In genomic region chr5:172148381-172148780, GRCh38 we compare ENCODE assay signal across 21 cellular contexts. TPM values are rescaled to one million over a fixed set of nuclear protein-coding genes. Genes with fewer than 3 reads are reported as not detected.
A peak's percentile ranks its signal among the peaks of the same experiment; 100 is the strongest.
DNase-seq lines count a peak whose midpoint lies in the region; ATAC-seq and TF ChIP-seq lines count a peak whose summit lies in the region.
"Had no signal": no experiment of that assay in that cellular context is flagged by ENCODE, and none has a peak within 500 bp of the region (broad histone marks: within the 10 kb centered on the region; RNA-seq: fewer than 3 reads in every experiment).

No MANE protein-coding gene starts in this region.

- H3K36me3 ChIP-seq in BLaER1 = peaks cover 72% of the 10 kb centered on the region
- peaks cover 3% of the 10 kb centered on the region; the same call in 1 of the 2 replicates for H3K36me3 ChIP-seq in GM23248 (ENCODE audit: low read depth)
- no peaks in the 10 kb centered on the region for H3K36me3 ChIP-seq in A673 (ENCODE audit: insufficient read depth, low read length, poor library complexity, severe bottlenecking)
- H3K36me3 ChIP-seq in right lobe of liver = no peaks in the 10 kb centered on the region

- TF ChIP-seq CTCF in neural crest cell (conservative IDR thresholded peaks at IDR 0.05) (no peak), A673 (conservative IDR thresholded peaks at IDR 0.05; ENCODE audit: low read depth, low read length) (no peak), right lobe of liver (IDR thresholded peaks at IDR 0.05) (no peak)

- CTCF ChIA-PET in A673 (lab: Charles Lee) = no interaction called here

- H3K4me1 Mint-ChIP-seq in effector memory CD8-positive, alpha-beta T cell (ENCODE audit: low read depth in 2 of 2) = peaks cover 69 to 72% of the 10 kb centered on the region in 2 donors
- peaks cover 48% of the 10 kb centered on the region for H3K4me1 Mint-ChIP-seq in neural crest cell

- H3K36me3 Mint-ChIP-seq in effector memory CD8-positive, alpha-beta T cell (ENCODE audit: insufficient read depth) = peaks cover 69% of the 10 kb centered on the region
- H3K36me3 Mint-ChIP-seq in neural crest cell (ENCODE audit: low read depth) = peaks cover 2% of the 10 kb centered on the region

- no peaks in the 10 kb centered on the region for H3F3A ChIP-seq in GM23248 (ENCODE audit: insufficient read depth)

- no peak for ATAC-seq in effector memory CD8-positive, alpha-beta T cell (replicated peaks)
- ATAC-seq in HG03196 (IDR thresholded peaks at IDR 0.05; ENCODE audit: unreplicated experiment) (no peak), GM21576 (IDR thresholded peaks at IDR 0.05; ENCODE audit: unreplicated experiment) (no peak), right lobe of liver (no peak)
- ATAC-seq: left lung had no signal

- peak overlapping the region; percentile 73; the same call in 1 of the 2 replicates for H3K4me2 ChIP-seq in BLaER1
- H3K4me2 ChIP-seq in GM23248 (ENCODE audit: unreplicated experiment) = no peak overlapping the region

- no peak overlapping the region for H2AFZ ChIP-seq in GM23248

- H3K27me3 Mint-ChIP-seq in effector memory CD8-positive, alpha-beta T cell = no peaks in the 10 kb centered on the region
- no peaks in the 10 kb centered on the region for H3K27me3 Mint-ChIP-seq in neural crest cell (ENCODE audit: low read depth)

- peaks cover 93% of the 10 kb centered on the region for H3K79me2 ChIP-seq in GM23248 (ENCODE audit: insufficient read depth)

- H3K9ac ChIP-seq in BLaER1 (no peak overlapping the region), GM23248 (0 out of 2 replicates have a peak overlapping the region, but pooled peaks have one; percentile 52)

- H3K9me3 ChIP-seq in BLaER1 (no peaks in the 10 kb centered on the region), GM23248 (ENCODE audit: low read depth) (no peaks in the 10 kb centered on the region), A673 (ENCODE audit: low read depth, low read length, poor library complexity, severe bottlenecking) (no peaks in the 10 kb centered on the region), right lobe of liver (no peaks in the 10 kb centered on the region)
- H3K9me3 ChIP-seq: left lung had no signal

- H3K27ac ChIP-seq in BLaER1 = peak overlapping the region; percentile 27; the same call in 1 of the 2 replicates
- peak overlapping the region; percentile 81 for H3K27ac ChIP-seq in GM23248
- no peak overlapping the region for H3K27ac ChIP-seq in A673 (ENCODE audit: low read depth, low read length, poor library complexity, severe bottlenecking)
- no peak overlapping the region for H3K27ac ChIP-seq in right lobe of liver

- POLR2A ChIA-PET in A673 (lab: Charles Lee; ENCODE audit: low non-redundant PET) = no interaction called here

- DNase-seq in GM23248 = no peak
- DNase-seq in effector memory CD8-positive, alpha-beta T cell = no peak
- DNase-seq in neural crest cell (ENCODE audit: low read depth, low spot score) = no peak
- DNase-seq in A673 (ENCODE audit: low spot score) = no peak
- no peak for DNase-seq in right lobe of liver
- DNase-seq: activated CD4-positive, CD25-positive, alpha-beta regulatory T cell; NCI-H1417 treated with DMSO at 0.1 percent for 48 hours; NCI-H510A treated with DMSO at 0.1 percent for 48 hours; RPMI8226; stimulated activated CD8-positive, alpha-beta memory T cell treated with anti-CD3 and anti-CD28 coated beads, Interleukin-4, amount 100 ng/mL, for 48 hours had no signal

- in situ Hi-C loops in GM23248 (cut with MboI) = no loop called here

- no peak for TF ChIP-seq POLR2A in right lobe of liver (IDR thresholded peaks at IDR 0.05)

- H4K20me1 ChIP-seq in BLaER1 (peaks cover 97% of the 10 kb centered on the region), GM23248 (ENCODE audit: insufficient read depth) (no peaks in the 10 kb centered on the region)

- peak overlapping the region; percentile 90 to 92 for H3K27ac Mint-ChIP-seq in effector memory CD8-positive, alpha-beta T cell
- H3K27ac Mint-ChIP-seq in neural crest cell (ENCODE audit: unreplicated experiment) = peak overlapping the region; percentile 84
- H3K27ac Mint-ChIP-seq: activated T-helper 2 cell treated with anti-CD3 and anti-CD28 coated beads, Interferon-gamma antibody, Interleukin-2, Interleukin-4, amounts not matched to agents 10 μg/mL and 5 μg/mL and 100 μg/mL, durations not matched to agents 14 hours and 24 hours and 36 hours had no signal

- H3K27me3 ChIP-seq in BLaER1 (no peaks in the 10 kb centered on the region), GM23248 (replicated peaks; ENCODE audit: insufficient read depth) (no peaks in the 10 kb centered on the region), A673 (replicated peaks; ENCODE audit: insufficient read depth, low read depth, low read length, poor library complexity) (no peaks in the 10 kb centered on the region), right lobe of liver (no peaks in the 10 kb centered on the region)
- H3K27me3 ChIP-seq: left lung had no signal

- no peaks in the 10 kb centered on the region for H3K9me2 ChIP-seq in GM23248 (ENCODE audit: insufficient read depth)

- peak overlapping the region in 1 of 2 donors; percentile 44 for H3K4me3 Mint-ChIP-seq in effector memory CD8-positive, alpha-beta T cell
- H3K4me3 Mint-ChIP-seq in neural crest cell = no peak overlapping the region

- BruUV-seq in A673 (replicated peaks; lab: Mats Ljungman, UMichigan) = no TSS peak

- intact Hi-C loops in A673 (cut with micrococcal nuclease; ENCODE audit: unreplicated experiment) (no loop called here), right lobe of liver (cut with DNase I) (no loop called here)

- peaks cover 83% of the 10 kb centered on the region for H3K4me1 ChIP-seq in BLaER1
- peaks cover 10% of the 10 kb centered on the region; the same call in 1 of the 2 replicates for H3K4me1 ChIP-seq in GM23248 (ENCODE audit: insufficient read depth)
- H3K4me1 ChIP-seq in A673 (ENCODE audit: insufficient read depth, low read length, poor library complexity, severe bottlenecking) = no peaks in the 10 kb centered on the region
- no peaks in the 10 kb centered on the region for H3K4me1 ChIP-seq in right lobe of liver

- 94 to 98% methylated on average over 9 of the region's 9 CpGs for WGBS in GM23248 (ENCODE audit: low coverage in 1 of 2, low lambda C conversion rate in 2 of 2, missing lambda C conversion rate in 2 of 2), 2 experiments
- 89% methylated on average over 3 of the region's 9 CpGs for WGBS in right lobe of liver (ENCODE audit: insufficient coverage, low coverage, low lambda C conversion rate, missing lambda C conversion rate)

- no peak overlapping the region for H3K4me3 ChIP-seq in BLaER1
- H3K4me3 ChIP-seq in GM23248 = no peak overlapping the region
- no peak overlapping the region for H3K4me3 ChIP-seq in A673 (ENCODE audit: low read depth, low read length, poor library complexity, severe bottlenecking)
- no peak overlapping the region for H3K4me3 ChIP-seq in right lobe of liver
- H3K4me3 ChIP-seq: left lung had no signal

- H3K9me3 Mint-ChIP-seq in effector memory CD8-positive, alpha-beta T cell = no peaks in the 10 kb centered on the region
- H3K9me3 Mint-ChIP-seq in neural crest cell = no peaks in the 10 kb centered on the region
- H3K9me3 Mint-ChIP-seq: activated T-helper 2 cell treated with anti-CD3 and anti-CD28 coated beads, Interferon-gamma antibody, Interleukin-2, Interleukin-4, amounts not matched to agents 10 μg/mL and 5 μg/mL and 100 μg/mL, durations not matched to agents 14 hours and 24 hours and 36 hours had no signal

RNA-seq across cellular contexts. Expression of gene STK10, which starts 39.6 kb away (rescaled TPM):
- 21.8 and 28.9 TPM in 2 replicates for total RNA-seq in GM23248 (2014; rRNA removed; shearing (Covaris generic))
- polyA plus RNA-seq in GM23248 (2016; fragmentation: Nextera tagmentation; extraction: Ambion mirVana) = 19.3 and 21.2 TPM in 2 replicates
- total RNA-seq in neural crest cell (32.3 and 43.5 TPM in 2 replicates), A673 (2021) (3.8 and 3.9 TPM in 2 replicates), right lobe of liver (10 to 100 TPM in 2 of 6 experiments, 1 to 10 TPM in 4; 6.9 to 27.4 (median 9.0) TPM)

RNA-seq across cellular contexts. Expression of gene EFCAB9, which starts 45.6 kb away (rescaled TPM):
- total RNA-seq in GM23248 (2014; rRNA removed; shearing (Covaris generic)) = not detected in 2 replicates
- not detected in 2 replicates for polyA plus RNA-seq in GM23248 (2016; fragmentation: Nextera tagmentation; extraction: Ambion mirVana)
- 0.37 TPM in 1 of 2 replicates, not detected in the other for total RNA-seq in neural crest cell
- not detected in 2 replicates for total RNA-seq in A673 (2021)
- not detected for total RNA-seq in right lobe of liver
- total RNA-seq: activated CD8-positive, alpha-beta memory T cell treated with anti-CD3 and anti-CD28 coated beads for 36 hours; activated T-helper 2 cell treated with anti-CD3 and anti-CD28 coated beads, Interferon-gamma antibody, Interleukin-2, Interleukin-4, amounts not matched to agents 10 μg/mL and 5 μg/mL and 100 μg/mL, durations not matched to agents 14 hours and 24 hours and 36 hours; bronchial epithelial cell; H7; left lung; mononuclear cell; omental fat pad had no signal
- polyA plus RNA-seq: adipose tissue had no signal

Comparison
In these comparisons a context has a peak if more than half of its experiments do, and no peak if none do; other contexts are left out.
1. H3K27ac ChIP-seq: peak in BLaER1 (single experiment) and GM23248 (single experiment); none in A673 (single experiment) and right lobe of liver (0 of 3).